Comparison of ENCODE assay signal across 3 cellular contexts in genomic region chr3:128496602-128497304, GRCh38.
TF ChIP-seq lines count a peak whose summit lies in the region.

No MANE protein-coding gene starts in this region.

TF ChIP-seq in HepG2, 621 proteins besides CTCF, POLR2A, EP300 and RAD21 (continues in another document):
- TF ChIP-seq ZNF672 (CRISPR knock-in tag; IDR thresholded peaks at IDR 0.05) (no peak), GMEB2 (CRISPR knock-in tag; IDR thresholded peaks at IDR 0.05; ENCODE audit: low read depth) (no peak), ETS1 (CRISPR knock-in tag; IDR thresholded peaks at IDR 0.05) (no peak), ELF4 (CRISPR knock-in tag; IDR thresholded peaks at IDR 0.05; ENCODE audit: borderline replicate concordance) (no peak), NR3C1 (CRISPR knock-in tag; IDR thresholded peaks at IDR 0.05) (no peak), ZNF17 (CRISPR knock-in tag; IDR thresholded peaks at IDR 0.05) (no peak), SAP130 (CRISPR knock-in tag; IDR thresholded peaks at IDR 0.05; ENCODE audit: low read depth) (no peak), PTBP1 (IDR thresholded peaks at IDR 0.05; ENCODE audit: low read depth, low read length, poor library complexity, severe bottlenecking) (no peak), ZNF326 (CRISPR knock-in tag; IDR thresholded peaks at IDR 0.05; ENCODE audit: borderline replicate concordance) (no peak), ZNF615 (CRISPR knock-in tag; IDR thresholded peaks at IDR 0.05; ENCODE audit: borderline replicate concordance) (no peak), ZNF720 (CRISPR knock-in tag; IDR thresholded peaks at IDR 0.05) (no peak)
- TF ChIP-seq, protein P1, sequence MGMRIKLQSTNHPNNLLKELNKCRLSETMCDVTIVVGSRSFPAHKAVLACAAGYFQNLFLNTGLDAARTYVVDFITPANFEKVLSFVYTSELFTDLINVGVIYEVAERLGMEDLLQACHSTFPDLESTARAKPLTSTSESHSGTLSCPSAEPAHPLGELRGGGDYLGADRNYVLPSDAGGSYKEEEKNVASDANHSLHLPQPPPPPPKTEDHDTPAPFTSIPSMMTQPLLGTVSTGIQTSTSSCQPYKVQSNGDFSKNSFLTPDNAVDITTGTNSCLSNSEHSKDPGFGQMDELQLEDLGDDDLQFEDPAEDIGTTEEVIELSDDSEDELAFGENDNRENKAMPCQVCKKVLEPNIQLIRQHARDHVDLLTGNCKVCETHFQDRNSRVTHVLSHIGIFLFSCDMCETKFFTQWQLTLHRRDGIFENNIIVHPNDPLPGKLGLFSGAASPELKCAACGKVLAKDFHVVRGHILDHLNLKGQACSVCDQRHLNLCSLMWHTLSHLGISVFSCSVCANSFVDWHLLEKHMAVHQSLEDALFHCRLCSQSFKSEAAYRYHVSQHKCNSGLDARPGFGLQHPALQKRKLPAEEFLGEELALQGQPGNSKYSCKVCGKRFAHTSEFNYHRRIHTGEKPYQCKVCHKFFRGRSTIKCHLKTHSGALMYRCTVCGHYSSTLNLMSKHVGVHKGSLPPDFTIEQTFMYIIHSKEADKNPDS (CRISPR knock-in tag; IDR thresholded peaks at IDR 0.05): no peak

TF ChIP-seq in GM12878, 131 proteins besides CTCF, POLR2A, EP300 and RAD21:
- TF ChIP-seq PAX8 (IDR thresholded peaks at IDR 0.05): no peak

TF ChIP-seq in HEK293T, 16 proteins besides CTCF, POLR2A, EP300 and RAD21:
- no peak for TF ChIP-seq ELF4 (IDR thresholded peaks at IDR 0.05)
- no peak for TF ChIP-seq FOXM1 (IDR thresholded peaks at IDR 0.05; ENCODE audit: borderline replicate concordance)
- TF ChIP-seq HDGF (IDR thresholded peaks at IDR 0.05; ENCODE audit: borderline replicate concordance): no peak
- no peak for TF ChIP-seq BHLHE40 (IDR thresholded peaks at IDR 0.05; ENCODE audit: borderline replicate concordance)
- no peak for TF ChIP-seq ARNT (IDR thresholded peaks at IDR 0.05)
- no peak for TF ChIP-seq SP1 (IDR thresholded peaks at IDR 0.05)
- TF ChIP-seq TARDBP (IDR thresholded peaks at IDR 0.05): no peak
- TF ChIP-seq SUZ12 (IDR thresholded peaks at IDR 0.05): no peak
- TF ChIP-seq FOXA1 (IDR thresholded peaks at IDR 0.05): no peak
